10 cellular contexts compared by ENCODE assay signal in genomic region chr2:86900687-86901086, GRCh38. TPM values are rescaled to one million over a fixed set of nuclear protein-coding genes. Genes with fewer than 3 reads are reported as not detected.
A peak's percentile ranks its signal among the peaks of the same experiment; 100 is the strongest.
DNase-seq lines count a peak whose midpoint lies in the region; ATAC-seq, FAIRE-seq and TF ChIP-seq lines count a peak whose summit lies in the region.
"Not testable (repeated sequence)": the region's sequence is repeated elsewhere in the genome, so short reads cannot be mapped to it uniquely, and the experiment has no call there.
"Had no signal": no experiment of that assay in that cellular context is flagged by ENCODE, and none has a peak within 500 bp of the region (broad histone marks: within the 10 kb centered on the region; RNA-seq: fewer than 3 reads in every experiment).

No MANE protein-coding gene starts in this region.

- H3K4me1 Mint-ChIP-seq in activated naive CD4-positive, alpha-beta T cell treated with anti-CD3 and anti-CD28 coated beads for 36 hours (ENCODE audit: low read depth) = not testable (repeated sequence)

- ATAC-seq in left lobe of liver = peak; percentile 78
- not testable (repeated sequence) for ATAC-seq in stimulated activated naive CD8-positive, alpha-beta T cell treated with anti-CD3 and anti-CD28 coated beads, Interleukin-15, Interleukin-2, amounts not matched to agents 100 U/mL and 50 U/mL, for 24 hours

- not testable (repeated sequence) for H3K4me3 ChIP-seq in AG09309 (ENCODE audit: control insufficient read depth, low read depth, low read length); GM23248; fibroblast of the aortic adventitia (ENCODE audit: low read depth, low read length)

- H4K20me1 ChIP-seq in GM23248 (ENCODE audit: insufficient read depth) = not testable (repeated sequence)

- H3K9me2 ChIP-seq in GM23248 (ENCODE audit: insufficient read depth) = not testable (repeated sequence)

- not testable (repeated sequence) for H3K79me2 ChIP-seq in GM23248 (ENCODE audit: insufficient read depth)

- TF ChIP-seq CTCF in AG09309 (IDR thresholded peaks at IDR 0.05; ENCODE audit: control insufficient read depth, insufficient read depth, low read depth, low read length, missing control alignments) (peak; percentile 7), fibroblast of the aortic adventitia (IDR thresholded peaks at IDR 0.05; ENCODE audit: insufficient read depth, low read length) (peak; percentile 14)

- not testable (repeated sequence) for H3K27me3 ChIP-seq in GM23248 (replicated peaks; ENCODE audit: insufficient read depth)

- H3K27ac Mint-ChIP-seq in activated naive CD4-positive, alpha-beta T cell treated with anti-CD3 and anti-CD28 coated beads for 36 hours = not testable (repeated sequence)

- FAIRE-seq in RCC 7860 (lab: Jason Lieb, UNC) = peak; percentile 20
- FAIRE-seq in colon (lab: Jason Lieb, UNC) = peak; percentile 62

- not testable (repeated sequence) for H3K4me3 Mint-ChIP-seq in activated naive CD4-positive, alpha-beta T cell treated with anti-CD3 and anti-CD28 coated beads for 36 hours

- not testable (repeated sequence) for H3K36me3 ChIP-seq in GM23248 (ENCODE audit: low read depth)

- in situ Hi-C loops in GM23248 (cut with MboI) = not testable (repeated sequence)

- H3K27me3 Mint-ChIP-seq in activated naive CD4-positive, alpha-beta T cell treated with anti-CD3 and anti-CD28 coated beads for 36 hours (ENCODE audit: low read depth) = not testable (repeated sequence)

- not testable (repeated sequence) for H3K27ac ChIP-seq in GM23248

- H3K9ac ChIP-seq in GM23248 = not testable (repeated sequence)

- WGBS in GM23248 (ENCODE audit: low coverage in 1 of 2, low lambda C conversion rate in 2 of 2, missing lambda C conversion rate in 2 of 2), 2 experiments = 47 to 54% methylated on average over 4 of the region's 4 CpGs

- not testable (repeated sequence) for H3K4me1 ChIP-seq in GM23248 (ENCODE audit: insufficient read depth)

- not testable (repeated sequence) for H3K9me3 ChIP-seq in GM23248 (ENCODE audit: low read depth)

- not testable (repeated sequence) for H2AFZ ChIP-seq in GM23248

- DNase-seq in AG09309 (ENCODE audit: low read depth); RCC 7860 (ENCODE audit: low spot score); left lobe of liver (ENCODE audit: low spot score): not testable (repeated sequence)
- DNase-seq in GM23248 (peak; percentile 36), fibroblast of the aortic adventitia (ENCODE audit: low read depth) (peak; percentile 13)
- peak; percentile 41 for DNase-seq in activated naive CD4-positive, alpha-beta T cell treated with anti-CD3 and anti-CD28 coated beads for 36 hours
- DNase-seq in stimulated activated naive CD8-positive, alpha-beta T cell treated with anti-CD3 and anti-CD28 coated beads, Interleukin-15, Interleukin-2, amounts not matched to agents 100 U/mL and 50 U/mL, for 24 hours = peak; percentile 4

- H3K9me3 Mint-ChIP-seq in activated naive CD4-positive, alpha-beta T cell treated with anti-CD3 and anti-CD28 coated beads for 36 hours = not testable (repeated sequence)

- CTCF ChIA-PET in activated naive CD4-positive, alpha-beta T cell treated with anti-CD3 and anti-CD28 coated beads for 36 hours (lab: Charles Lee) = not testable (repeated sequence)

- H3K36me3 Mint-ChIP-seq in activated naive CD4-positive, alpha-beta T cell treated with anti-CD3 and anti-CD28 coated beads for 36 hours (ENCODE audit: low read depth) = not testable (repeated sequence)

- intact Hi-C loops in activated naive CD4-positive, alpha-beta T cell treated with anti-CD3 and anti-CD28 coated beads for 36 hours (cut with micrococcal nuclease) = not testable (repeated sequence)

- H3F3A ChIP-seq in GM23248 (ENCODE audit: insufficient read depth) = not testable (repeated sequence)

- not testable (repeated sequence) for H3K4me2 ChIP-seq in GM23248 (ENCODE audit: unreplicated experiment)

RNA-seq across cellular contexts. Expression of gene CD8B, which starts 39.0 kb away (rescaled TPM):
- not detected in 2 replicates for total RNA-seq in GM23248 (2014; rRNA removed; shearing (Covaris generic))
- polyA plus RNA-seq in GM23248 (2016; fragmentation: Nextera tagmentation; extraction: Ambion mirVana) = not detected in 2 replicates
- 1 to 10 TPM in 1 of 2 experiments, under 1 TPM in 1; 0.94 to 1.7 TPM for total RNA-seq in activated naive CD4-positive, alpha-beta T cell treated with anti-CD3 and anti-CD28 coated beads for 36 hours
- total RNA-seq in fibroblast of the aortic adventitia (ENCODE audit: low replicate concordance) = not detected in 2 replicates
- 0.45 TPM for total RNA-seq in left lobe of liver
- total RNA-seq: pulmonary artery endothelial cell, SJSA1 had no signal

RNA-seq across cellular contexts. Expression of gene RGPD1, which starts 41.2 kb away (rescaled TPM):
- under 0.01 and 0.25 TPM in 2 replicates for total RNA-seq in GM23248 (2014; rRNA removed; shearing (Covaris generic))
- polyA plus RNA-seq in GM23248 (2016; fragmentation: Nextera tagmentation; extraction: Ambion mirVana) = 0.11 TPM in 1 of 2 replicates, not detected in the other
- under 1 TPM; 0.69 to 0.98 TPM for total RNA-seq in activated naive CD4-positive, alpha-beta T cell treated with anti-CD3 and anti-CD28 coated beads for 36 hours
- 0.54 TPM in 1 of 2 replicates, not detected in the other for total RNA-seq in fibroblast of the aortic adventitia (ENCODE audit: low replicate concordance)
- total RNA-seq in left lobe of liver = not detected
- total RNA-seq: pulmonary artery endothelial cell had no signal
